ENCODE assay signal across 15 cellular contexts in the genomic region with DNA sequence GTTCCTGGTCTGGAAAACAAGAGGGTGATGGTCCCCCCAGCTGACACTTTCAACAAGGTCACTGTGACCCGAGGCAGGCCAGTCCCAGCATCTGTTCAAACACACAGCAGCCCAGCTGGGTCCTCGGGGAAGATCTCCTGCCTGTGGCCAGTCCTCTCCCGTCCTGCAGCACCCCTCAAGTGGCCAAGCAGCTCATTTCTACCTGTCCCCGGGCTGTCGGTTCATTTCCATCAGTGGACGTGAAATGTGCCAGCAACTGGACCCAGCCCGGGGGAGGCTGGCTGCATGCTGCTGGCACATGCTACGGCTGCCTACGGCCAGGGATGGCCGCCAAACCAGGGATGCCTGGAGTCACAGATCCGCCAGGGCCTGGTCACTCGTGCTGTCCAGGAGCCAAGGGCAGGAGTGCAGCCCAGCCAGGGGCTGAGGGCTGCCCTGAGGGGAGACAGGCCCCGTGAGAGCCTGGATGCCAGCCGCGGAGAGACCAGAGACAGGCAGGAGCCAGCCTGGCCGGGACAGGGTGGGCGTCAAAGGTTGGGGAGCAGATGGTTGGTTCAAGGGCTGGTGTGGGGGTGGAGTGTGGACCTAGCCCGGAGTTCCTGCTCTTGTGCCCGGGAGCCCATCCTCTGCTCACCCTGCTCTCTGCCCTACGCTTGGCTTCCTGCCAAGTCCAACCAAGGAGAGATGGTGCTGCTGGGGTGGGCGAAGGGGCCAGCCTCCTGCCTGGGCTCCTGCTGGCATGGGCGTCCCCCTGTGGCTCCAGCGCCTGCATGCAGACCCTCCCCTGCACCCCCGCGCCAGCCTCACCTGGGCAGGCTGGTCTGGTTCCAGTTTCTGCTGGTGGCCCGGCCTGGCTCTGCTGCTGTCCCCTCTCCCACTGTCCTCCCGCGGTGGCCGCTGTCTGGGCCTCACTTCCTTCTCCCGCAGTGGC.
DNase-seq lines count a peak whose midpoint lies in the region; ATAC-seq and TF ChIP-seq lines count a peak whose summit lies in the region.
"Had no signal": no experiment of that assay in that cellular context is flagged by ENCODE, and none has a peak within 500 bp of the region (broad histone marks: within the 10 kb centered on the region; RNA-seq: fewer than 3 reads in every experiment).

No MANE protein-coding gene starts in this region.

- H3K36me3 Mint-ChIP-seq in WTC11, result no peaks in the 10 kb centered on the region
- H3K36me3 Mint-ChIP-seq: activated naive CD4-positive, alpha-beta T cell treated with anti-CD3 and anti-CD28 coated beads, Interleukin-2, amount 10 ng/mL, durations not matched to agents 7 days and 5 days; brain had no signal

- POLR2A ChIA-PET in WTC11 (lab: Charles Lee), result no interaction called here

- CTCF ChIA-PET in WTC11 (lab: Charles Lee), result no interaction called here

- peaks cover 10% of the 10 kb centered on the region for H3K4me1 ChIP-seq in suprapubic skin
- H3K4me1 ChIP-seq: prostate gland had no signal

- no peaks in the 10 kb centered on the region for H3K9me3 Mint-ChIP-seq in WTC11
- H3K9me3 Mint-ChIP-seq: activated naive CD4-positive, alpha-beta T cell treated with anti-CD3 and anti-CD28 coated beads, Interleukin-2, amount 10 ng/mL, durations not matched to agents 7 days and 5 days had no signal

- ATAC-seq in WTC11, result no peak
- ATAC-seq: left colon had no signal

- no peak overlapping the region for H3K27ac ChIP-seq in suprapubic skin
- H3K27ac ChIP-seq: C4-2B, prostate gland had no signal

- no peak overlapping the region for H3K4me3 Mint-ChIP-seq in WTC11
- H3K4me3 Mint-ChIP-seq: activated naive CD4-positive, alpha-beta T cell treated with anti-CD3 and anti-CD28 coated beads, Interleukin-2, amount 10 ng/mL, durations not matched to agents 7 days and 5 days; brain had no signal

- no peaks in the 10 kb centered on the region for H3K27me3 Mint-ChIP-seq in WTC11 (ENCODE audit: low read depth)
- H3K27me3 Mint-ChIP-seq: activated naive CD4-positive, alpha-beta T cell treated with anti-CD3 and anti-CD28 coated beads, Interleukin-2, amount 10 ng/mL, durations not matched to agents 7 days and 5 days; brain had no signal

- 68% methylated on average over 5 of the region's 30 CpGs for WGBS in suprapubic skin

- no peaks in the 10 kb centered on the region for H3K36me3 ChIP-seq in suprapubic skin
- H3K36me3 ChIP-seq: prostate gland had no signal

- no peak for TF ChIP-seq CTCF in WTC11 (IDR thresholded peaks at IDR 0.05)
- no peak for TF ChIP-seq CTCF in suprapubic skin (IDR thresholded peaks at IDR 0.05)

- H3K4me1 Mint-ChIP-seq in WTC11, result no peaks in the 10 kb centered on the region
- H3K4me1 Mint-ChIP-seq: activated naive CD4-positive, alpha-beta T cell treated with anti-CD3 and anti-CD28 coated beads, Interleukin-2, amount 10 ng/mL, durations not matched to agents 7 days and 5 days had no signal

- no peak for TF ChIP-seq POLR2A in suprapubic skin (IDR thresholded peaks at IDR 0.05)

- no peak for TF ChIP-seq EP300 in suprapubic skin (IDR thresholded peaks at IDR 0.05)

- peaks cover 17% of the 10 kb centered on the region for H3K27me3 ChIP-seq in suprapubic skin

- DNase-seq in NCI-H1105 (lab: John Stamatoyannopoulos, UW), result peak; percentile 4
- peak; percentile 5 for DNase-seq in WTC11 (ENCODE audit: low spot score)
- DNase-seq in islet precursor cell, result peak; percentile 48
- peak; percentile 62 to 77 for DNase-seq in suprapubic skin (ENCODE audit: low spot score in 2 of 2)
- DNase-seq in cortex of kidney (lab: John Stamatoyannopoulos, UW), result no peak
- DNase-seq in NCI-H524 treated with DMSO at 0.1 percent for 48 hours (lab: John Stamatoyannopoulos, UW), result no peak
- no peak for DNase-seq in NCI-H2029 treated with DMSO at 0.1 percent for 48 hours (lab: John Stamatoyannopoulos, UW)
- DNase-seq: activated naive CD4-positive, alpha-beta T cell treated with anti-CD3 and anti-CD28 coated beads, Interleukin-2, amount 10 ng/mL, durations not matched to agents 7 days and 5 days; effector memory CD4-positive, alpha-beta T cell; OCI-M1; SW 1271 had no signal

- no peak overlapping the region for H3K4me3 ChIP-seq in suprapubic skin
- H3K4me3 ChIP-seq: prostate gland had no signal

- no peaks in the 10 kb centered on the region for H3K9me3 ChIP-seq in suprapubic skin
- H3K9me3 ChIP-seq: prostate gland had no signal

- H3K27ac Mint-ChIP-seq in WTC11, result no peak overlapping the region
- H3K27ac Mint-ChIP-seq: activated naive CD4-positive, alpha-beta T cell treated with anti-CD3 and anti-CD28 coated beads, Interleukin-2, amount 10 ng/mL, durations not matched to agents 7 days and 5 days had no signal

TF ChIP-seq in WTC11, 78 proteins besides CTCF, POLR2A, EP300 and RAD21 (continues in another document):
- no peak for TF ChIP-seq ZNF396 (CRISPR knock-in tag; IDR thresholded peaks at IDR 0.05; ENCODE audit: borderline replicate concordance)
- TF ChIP-seq, protein P1, sequence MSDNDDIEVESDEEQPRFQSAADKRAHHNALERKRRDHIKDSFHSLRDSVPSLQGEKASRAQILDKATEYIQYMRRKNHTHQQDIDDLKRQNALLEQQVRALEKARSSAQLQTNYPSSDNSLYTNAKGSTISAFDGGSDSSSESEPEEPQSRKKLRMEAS (CRISPR knock-in tag; IDR thresholded peaks at IDR 0.05), result no peak
- no peak for TF ChIP-seq CREM (CRISPR knock-in tag; IDR thresholded peaks at IDR 0.05)
- no peak for TF ChIP-seq CBFB (CRISPR knock-in tag; IDR thresholded peaks at IDR 0.05; ENCODE audit: low read depth)
- no peak for TF ChIP-seq JUN (CRISPR knock-in tag; IDR thresholded peaks at IDR 0.05)
- TF ChIP-seq, protein P2, sequence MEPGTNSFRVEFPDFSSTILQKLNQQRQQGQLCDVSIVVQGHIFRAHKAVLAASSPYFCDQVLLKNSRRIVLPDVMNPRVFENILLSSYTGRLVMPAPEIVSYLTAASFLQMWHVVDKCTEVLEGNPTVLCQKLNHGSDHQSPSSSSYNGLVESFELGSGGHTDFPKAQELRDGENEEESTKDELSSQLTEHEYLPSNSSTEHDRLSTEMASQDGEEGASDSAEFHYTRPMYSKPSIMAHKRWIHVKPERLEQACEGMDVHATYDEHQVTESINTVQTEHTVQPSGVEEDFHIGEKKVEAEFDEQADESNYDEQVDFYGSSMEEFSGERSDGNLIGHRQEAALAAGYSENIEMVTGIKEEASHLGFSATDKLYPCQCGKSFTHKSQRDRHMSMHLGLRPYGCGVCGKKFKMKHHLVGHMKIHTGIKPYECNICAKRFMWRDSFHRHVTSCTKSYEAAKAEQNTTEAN (CRISPR knock-in tag; IDR thresholded peaks at IDR 0.05), result no peak
- no peak for TF ChIP-seq USF2 (CRISPR knock-in tag; IDR thresholded peaks at IDR 0.05)
- TF ChIP-seq, protein P3, sequence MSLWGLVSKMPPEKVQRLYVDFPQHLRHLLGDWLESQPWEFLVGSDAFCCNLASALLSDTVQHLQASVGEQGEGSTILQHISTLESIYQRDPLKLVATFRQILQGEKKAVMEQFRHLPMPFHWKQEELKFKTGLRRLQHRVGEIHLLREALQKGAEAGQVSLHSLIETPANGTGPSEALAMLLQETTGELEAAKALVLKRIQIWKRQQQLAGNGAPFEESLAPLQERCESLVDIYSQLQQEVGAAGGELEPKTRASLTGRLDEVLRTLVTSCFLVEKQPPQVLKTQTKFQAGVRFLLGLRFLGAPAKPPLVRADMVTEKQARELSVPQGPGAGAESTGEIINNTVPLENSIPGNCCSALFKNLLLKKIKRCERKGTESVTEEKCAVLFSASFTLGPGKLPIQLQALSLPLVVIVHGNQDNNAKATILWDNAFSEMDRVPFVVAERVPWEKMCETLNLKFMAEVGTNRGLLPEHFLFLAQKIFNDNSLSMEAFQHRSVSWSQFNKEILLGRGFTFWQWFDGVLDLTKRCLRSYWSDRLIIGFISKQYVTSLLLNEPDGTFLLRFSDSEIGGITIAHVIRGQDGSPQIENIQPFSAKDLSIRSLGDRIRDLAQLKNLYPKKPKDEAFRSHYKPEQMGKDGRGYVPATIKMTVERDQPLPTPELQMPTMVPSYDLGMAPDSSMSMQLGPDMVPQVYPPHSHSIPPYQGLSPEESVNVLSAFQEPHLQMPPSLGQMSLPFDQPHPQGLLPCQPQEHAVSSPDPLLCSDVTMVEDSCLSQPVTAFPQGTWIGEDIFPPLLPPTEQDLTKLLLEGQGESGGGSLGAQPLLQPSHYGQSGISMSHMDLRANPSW (CRISPR knock-in tag; conservative IDR thresholded peaks at IDR 0.05; ENCODE audit: low read depth), result no peak
- TF ChIP-seq FOXK1 (CRISPR knock-in tag; IDR thresholded peaks at IDR 0.05), result no peak
- no peak for TF ChIP-seq IRF2 (CRISPR knock-in tag; IDR thresholded peaks at IDR 0.05; ENCODE audit: borderline replicate concordance, low read depth)
- TF ChIP-seq, protein P4, sequence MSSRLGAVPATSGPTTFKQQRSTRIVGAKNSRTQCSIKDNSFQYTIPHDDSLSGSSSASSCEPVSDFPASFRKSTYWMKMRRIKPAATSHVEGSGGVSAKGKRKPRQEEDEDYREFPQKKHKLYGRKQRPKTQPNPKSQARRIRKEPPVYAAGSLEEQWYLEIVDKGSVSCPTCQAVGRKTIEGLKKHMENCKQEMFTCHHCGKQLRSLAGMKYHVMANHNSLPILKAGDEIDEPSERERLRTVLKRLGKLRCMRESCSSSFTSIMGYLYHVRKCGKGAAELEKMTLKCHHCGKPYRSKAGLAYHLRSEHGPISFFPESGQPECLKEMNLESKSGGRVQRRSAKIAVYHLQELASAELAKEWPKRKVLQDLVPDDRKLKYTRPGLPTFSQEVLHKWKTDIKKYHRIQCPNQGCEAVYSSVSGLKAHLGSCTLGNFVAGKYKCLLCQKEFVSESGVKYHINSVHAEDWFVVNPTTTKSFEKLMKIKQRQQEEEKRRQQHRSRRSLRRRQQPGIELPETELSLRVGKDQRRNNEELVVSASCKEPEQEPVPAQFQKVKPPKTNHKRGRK (CRISPR knock-in tag; IDR thresholded peaks at IDR 0.05; ENCODE audit: borderline replicate concordance), result no peak

Comparison
In these comparisons a context has a peak if more than half of its experiments do, and no peak if none do; other contexts are left out.
1. DNase-seq: peak in NCI-H1105 (single experiment), WTC11 (single experiment), islet precursor cell (single experiment) and suprapubic skin (2 of 2); none in cortex of kidney (single experiment), NCI-H524 treated with DMSO at 0.1 percent for 48 hours (single experiment) and NCI-H2029 treated with DMSO at 0.1 percent for 48 hours (single experiment).